1 cellular context compared by ENCODE assay signal in the genomic region with DNA sequence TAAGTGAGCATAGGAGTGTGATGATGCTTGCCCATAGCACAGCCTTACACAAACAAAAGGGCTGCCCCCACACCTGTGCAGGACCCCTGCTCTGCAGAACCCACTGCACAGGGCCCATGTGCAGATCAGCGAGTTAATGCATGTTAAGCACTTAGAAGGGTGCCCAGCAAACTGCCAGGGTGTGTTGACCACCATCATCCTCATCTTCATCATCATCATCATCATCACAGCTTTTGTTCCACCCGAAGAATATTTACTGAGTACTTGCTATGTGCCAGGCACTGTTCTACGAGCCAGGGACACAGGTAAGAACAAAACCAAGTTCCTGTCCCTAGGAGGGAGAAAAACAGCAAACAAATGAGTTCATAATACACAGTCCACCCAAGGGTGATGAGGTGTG.
TF ChIP-seq lines count a peak whose summit lies in the region.

No MANE protein-coding gene starts in this region.

TF ChIP-seq in IMR-90, 13 proteins besides CTCF, POLR2A, EP300 and RAD21 (continued from another document):
- TF ChIP-seq RCOR1 (IDR thresholded peaks at IDR 0.05; ENCODE audit: insufficient replicate concordance, low read length) (no peak), SMC3 (IDR thresholded peaks at IDR 0.05; ENCODE audit: low read depth, low read length) (no peak), MAZ (IDR thresholded peaks at IDR 0.05; ENCODE audit: borderline replicate concordance, low read depth, low read length) (no peak)
